ENCODE assay signal across 8 cellular contexts in genomic region chr5:55344392-55344992, GRCh38. TPM values are rescaled to one million over a fixed set of nuclear protein-coding genes. Genes with fewer than 3 reads are reported as not detected.
DNase-seq lines count a peak whose midpoint lies in the region; ATAC-seq, FAIRE-seq and TF ChIP-seq lines count a peak whose summit lies in the region.

No MANE protein-coding gene starts in this region.

- WGBS in HepG2 (ENCODE audit: low lambda C conversion rate), result 14% methylated on average over 2 of the region's 2 CpGs

- in situ Hi-C loops in HepG2 (cut with HindIII; ENCODE audit: extremely low pct_ligation_motif_present, low pct_unique_long_range_greater_than_20kb), result no loop called here

- peak; percentile 62 for DNase-seq in ELR (ENCODE audit: low read depth)
- peak; percentile 55 for DNase-seq in LHCN-M2 (ENCODE audit: low read depth)
- DNase-seq in activated CD4-positive, CD25-positive, alpha-beta regulatory T cell treated with anti-CD3 and anti-CD28 coated beads, Interleukin-2, amount 50 U/mL, for 72 hours, result peak; percentile 56
- DNase-seq in cerebellar cortex (ENCODE audit: low spot score), result peak; percentile 71
- peak; percentile 52 for DNase-seq in HepG2 (ENCODE audit: low spot score)
- peak; percentile 20 to 37 (median 30) for DNase-seq in stimulated activated CD4-positive, alpha-beta T cell treated with anti-CD3 and anti-CD28 coated beads, TNF-alpha, amount 100 ng/mL, for 4 hours (ENCODE audit: low read depth in 3 of 3)

- H3K4me3 ChIP-seq in HepG2 (replicated peaks in 1 of 3; ENCODE audit: insufficient read depth in 1 of 3, low read depth in 2 of 3, low read length in 3 of 3), result no peak overlapping the region

- H3K36me3 ChIP-seq in HepG2 (replicated peaks in 1 of 2; ENCODE audit: control insufficient read depth in 1 of 2, insufficient read depth in 2 of 2, low read length in 2 of 2), result peaks cover 4 to 74% of the 10 kb centered on the region in 2 experiments; a peak in 4 of 5 replicates

- peaks cover 15% of the 10 kb centered on the region for H3K4me1 ChIP-seq in HepG2 (ENCODE audit: insufficient read depth, low read length)

- no peak overlapping the region for H3K9ac ChIP-seq in HepG2 (ENCODE audit: insufficient read depth, low read depth, low read length)

- H3K4me2 ChIP-seq in HepG2 (ENCODE audit: low read depth, low read length), result no peak overlapping the region

- no TSS peak for BruUV-seq in HepG2 (replicated peaks; lab: Mats Ljungman, UMichigan)

- FAIRE-seq in HepG2 (lab: Jason Lieb, UNC), result peak; percentile 51

- TF ChIP-seq CTCF in HepG2 (CRISPR knock-in tag; IDR thresholded peaks at IDR 0.05), result peak; percentile 58

- TF ChIP-seq EP300 in HepG2 (IDR thresholded peaks at IDR 0.05; ENCODE audit: low read depth in 2 of 2, low read length in 2 of 2) (no peak), HepG2 (CRISPR knock-in tag; IDR thresholded peaks at IDR 0.05; ENCODE audit: borderline replicate concordance) (no peak)

- no peak overlapping the region for H2AFZ ChIP-seq in HepG2 (ENCODE audit: low read length)

- H3K79me2 ChIP-seq in HepG2 (ENCODE audit: insufficient read depth, low read length), result no peaks in the 10 kb centered on the region

- intact Hi-C loops in HepG2 (cut with micrococcal nuclease; ENCODE audit: unreplicated experiment), result loop anchor here (1.0 kb wide), 1 partner anchor 348 kb away; no protein-coding TSS in a partner anchor

- 0 out of 3 replicates have a peak, but pooled peaks have one; percentile 32 for ATAC-seq in HepG2
- ATAC-seq in HG03095 (IDR thresholded peaks at IDR 0.05; ENCODE audit: unreplicated experiment), result no peak
- ATAC-seq in GM21390 (IDR thresholded peaks at IDR 0.05; ENCODE audit: unreplicated experiment), result no peak

- no peaks in the 10 kb centered on the region for H3K27me3 ChIP-seq in HepG2 (ENCODE audit: control insufficient read depth in 1 of 2, insufficient read depth in 2 of 2, low read length in 2 of 2)

- TF ChIP-seq RAD21 in HepG2 (CRISPR knock-in tag; IDR thresholded peaks at IDR 0.05), result no peak

- CTCF ChIA-PET in HepG2 (lab: Yijun Ruan, JAX; ENCODE audit: low intra/inter-chr PET ratio, low total read pairs), result interaction anchor here (1.6 to 2.0 kb wide), 2 partner anchors 347 to 349 kb away, joined by 5 to 10 read pairs; no protein-coding TSS in a partner anchor

- H3K9me3 ChIP-seq in HepG2 (ENCODE audit: low read length), result no peaks in the 10 kb centered on the region

- H3K27ac ChIP-seq in HepG2 (ENCODE audit: extremely low read length, insufficient read depth, low read length), result no peak overlapping the region

- H4K20me1 ChIP-seq in HepG2 (ENCODE audit: insufficient read depth, low read length), result peaks cover 5% of the 10 kb centered on the region; the same call in 1 of the 2 replicates

- POLR2A ChIA-PET in HepG2 (lab: Yijun Ruan, JAX), result no interaction called here

- no peak for TF ChIP-seq POLR2A in HepG2 (IDR thresholded peaks at IDR 0.05; ENCODE audit: insufficient read depth in 1 of 2, low read depth in 2 of 2, low read length in 2 of 2)

TF ChIP-seq in HepG2, 621 proteins besides CTCF, POLR2A, EP300 and RAD21 (continues in another document):
- no peak for TF ChIP-seq SPEN (CRISPR knock-in tag; IDR thresholded peaks at IDR 0.05; ENCODE audit: low read depth)

RNA-seq across cellular contexts. Expression of gene MTREX, which starts 36.7 kb away (rescaled TPM):
- total RNA-seq in LHCN-M2 (2014; rRNA removed) (110 and 115 TPM in 2 replicates), HepG2 (2016; rRNA removed; fragmentation: Illumina TruSeq; extraction: Trizol) (91.5 and 141 TPM in 2 replicates)
- polyA plus RNA-seq in LHCN-M2 (2012), result 19.8 TPM
- 10.2 and 11.9 TPM in 2 replicates for total RNA-seq in HepG2 (2016; cell fraction: cytosol; rRNA removed; fragmentation: Illumina TruSeq; extraction: Trizol; ENCODE audit: low read depth)
- total RNA-seq in HepG2 (2016; cell fraction: insoluble cytoplasmic fraction; rRNA removed; fragmentation: Illumina TruSeq; extraction: Trizol), result 94.0 and 139 TPM in 2 replicates
- total RNA-seq in HepG2 (2016; cell fraction: membrane; rRNA removed; fragmentation: Illumina TruSeq; extraction: Trizol), result 12.3 and 16.8 TPM in 2 replicates
- total RNA-seq in HepG2 (2016; cell fraction: nucleus; rRNA removed; fragmentation: Illumina TruSeq; extraction: Trizol), result 65.3 and 67.5 TPM in 2 replicates
- 14.0 and 16.4 TPM in 2 replicates for polyA plus RNA-seq in HepG2 (2011; rRNA removed)
- polyA plus RNA-seq in HepG2 (2011; cell fraction: cytosol; rRNA removed), result 5.9 and 9.5 TPM in 2 replicates
- polyA plus RNA-seq in HepG2 (2011; cell fraction: nucleus; rRNA removed), result 8.6 and 13.7 TPM in 2 replicates
- polyA plus RNA-seq in HepG2 (2012), result 35.3 and 45.7 TPM in 2 replicates
- polyA plus RNA-seq in HepG2 (2016; cell fraction: cytosol; fragmentation: Illumina TruSeq; extraction: Trizol; ENCODE audit: low read depth), result 1.9 and 2.2 TPM in 2 replicates
- 71.9 and 74.9 TPM in 2 replicates for polyA plus RNA-seq in HepG2 (2016; cell fraction: insoluble cytoplasmic fraction; fragmentation: Illumina TruSeq; extraction: Trizol; ENCODE audit: low read depth)
- polyA plus RNA-seq in HepG2 (2016; cell fraction: membrane; fragmentation: Illumina TruSeq; extraction: Trizol; ENCODE audit: low read depth), result 3.5 and 4.4 TPM in 2 replicates
- 39.6 and 40.4 TPM in 2 replicates for polyA plus RNA-seq in HepG2 (2016; cell fraction: nucleus; fragmentation: Illumina TruSeq; extraction: Trizol; ENCODE audit: insufficient read depth, low read depth)
- polyA minus RNA-seq in HepG2 (2011; rRNA and poly(A)+ RNA removed; ENCODE audit: low replicate concordance), result 19.7 and 55.5 TPM in 2 replicates
- 38.2 and 40.3 TPM in 2 replicates for polyA minus RNA-seq in HepG2 (2011; cell fraction: cytosol; rRNA and poly(A)+ RNA removed)
- 86.0 and 94.4 TPM in 2 replicates for polyA minus RNA-seq in HepG2 (2011; cell fraction: nucleus; rRNA and poly(A)+ RNA removed)

RNA-seq across cellular contexts. Expression of gene DHX29, which starts 37.0 kb away (rescaled TPM):
- 37.8 and 40.3 TPM in 2 replicates for total RNA-seq in LHCN-M2 (2014; rRNA removed)
- 9.7 TPM for polyA plus RNA-seq in LHCN-M2 (2012)
- total RNA-seq in HepG2 (2016; rRNA removed; fragmentation: Illumina TruSeq; extraction: Trizol), result 22.0 and 35.5 TPM in 2 replicates
- 4.9 and 5.7 TPM in 2 replicates for total RNA-seq in HepG2 (2016; cell fraction: cytosol; rRNA removed; fragmentation: Illumina TruSeq; extraction: Trizol; ENCODE audit: low read depth)
- total RNA-seq in HepG2 (2016; cell fraction: insoluble cytoplasmic fraction; rRNA removed; fragmentation: Illumina TruSeq; extraction: Trizol), result 21.2 and 34.5 TPM in 2 replicates
- 6.9 and 7.5 TPM in 2 replicates for total RNA-seq in HepG2 (2016; cell fraction: membrane; rRNA removed; fragmentation: Illumina TruSeq; extraction: Trizol)
- 18.3 and 18.6 TPM in 2 replicates for total RNA-seq in HepG2 (2016; cell fraction: nucleus; rRNA removed; fragmentation: Illumina TruSeq; extraction: Trizol)
- 1.6 and 1.9 TPM in 2 replicates for polyA plus RNA-seq in HepG2 (2011; rRNA removed)
- 0.81 and 1.4 TPM in 2 replicates for polyA plus RNA-seq in HepG2 (2011; cell fraction: cytosol; rRNA removed)
- polyA plus RNA-seq in HepG2 (2011; cell fraction: nucleus; rRNA removed), result 1.2 and 2.6 TPM in 2 replicates
- polyA plus RNA-seq in HepG2 (2012), result 5.7 and 6.2 TPM in 2 replicates
- polyA plus RNA-seq in HepG2 (2016; cell fraction: cytosol; fragmentation: Illumina TruSeq; extraction: Trizol; ENCODE audit: low read depth), result 0.63 and 0.67 TPM in 2 replicates
- 21.4 and 22.2 TPM in 2 replicates for polyA plus RNA-seq in HepG2 (2016; cell fraction: insoluble cytoplasmic fraction; fragmentation: Illumina TruSeq; extraction: Trizol; ENCODE audit: low read depth)
- polyA plus RNA-seq in HepG2 (2016; cell fraction: membrane; fragmentation: Illumina TruSeq; extraction: Trizol; ENCODE audit: low read depth), result 1.8 TPM in 2 replicates
- polyA plus RNA-seq in HepG2 (2016; cell fraction: nucleus; fragmentation: Illumina TruSeq; extraction: Trizol; ENCODE audit: insufficient read depth, low read depth), result 14.0 and 16.6 TPM in 2 replicates
- 1.2 and 4.2 TPM in 2 replicates for polyA minus RNA-seq in HepG2 (2011; rRNA and poly(A)+ RNA removed; ENCODE audit: low replicate concordance)
- 2.9 and 3.1 TPM in 2 replicates for polyA minus RNA-seq in HepG2 (2011; cell fraction: cytosol; rRNA and poly(A)+ RNA removed)
- 6.1 and 6.8 TPM in 2 replicates for polyA minus RNA-seq in HepG2 (2011; cell fraction: nucleus; rRNA and poly(A)+ RNA removed)
